16 cellular contexts compared by ENCODE assay signal in genomic region chr2:190841707-190842505, GRCh38. TPM values are rescaled to one million over a fixed set of nuclear protein-coding genes. Genes with fewer than 3 reads are reported as not detected.
DNase-seq lines count a peak whose midpoint lies in the region; ATAC-seq, FAIRE-seq and TF ChIP-seq lines count a peak whose summit lies in the region.
"Had no signal": no experiment of that assay in that cellular context is flagged by ENCODE, and none has a peak within 500 bp of the region (broad histone marks: within the 10 kb centered on the region; RNA-seq: fewer than 3 reads in every experiment).

No MANE protein-coding gene starts in this region.

- no peak overlapping the region for H2AFZ ChIP-seq in Karpas-422 (ENCODE audit: low read length)
- H2AFZ ChIP-seq in parathyroid adenoma = peak overlapping the region; percentile 56

- FAIRE-seq in D721Med (lab: Jason Lieb, UNC) = no peak

- H3K4me2 ChIP-seq in Karpas-422 (ENCODE audit: low read depth, low read length, poor library complexity, severe bottlenecking) (no peak overlapping the region), parathyroid adenoma (ENCODE audit: low read length) (no peak overlapping the region)
- H3K4me2 ChIP-seq: KMS-11 had no signal

- POLR2A ChIA-PET in activated CD4-positive, alpha-beta T cell treated with anti-CD3 and anti-CD28 coated beads for 36 hours (lab: Charles Lee) = no interaction called here

- H3K9me3 ChIP-seq in Karpas-422 (ENCODE audit: low read length) (no peaks in the 10 kb centered on the region), parathyroid adenoma (ENCODE audit: control insufficient read depth, low read length) (no peaks in the 10 kb centered on the region)
- H3K9me3 ChIP-seq: body of pancreas had no signal

- H3K9ac ChIP-seq in Karpas-422 (ENCODE audit: low read length) = no peak overlapping the region
- no peak overlapping the region for H3K9ac ChIP-seq in parathyroid adenoma
- H3K9ac ChIP-seq: KMS-11 had no signal

- DNase-seq in activated CD4-positive, alpha-beta T cell treated with anti-CD3 and anti-CD28 coated beads for 36 hours = no peak
- DNase-seq in activated CD4-positive, alpha-beta T cell treated with anti-CD3 and anti-CD28 coated beads for 1 hour = no peak
- DNase-seq in Karpas-422 (peak; percentile 24), cerebellum (ENCODE audit: low spot score) (peak; percentile 88), NCI-H2171 treated with DMSO at 0.1 percent for 48 hours (lab: John Stamatoyannopoulos, UW) (no peak), D721Med (ENCODE audit: insufficient read length, low spot score) (no peak)
- DNase-seq: activated CD8-positive, alpha-beta memory T cell treated with anti-CD3 and anti-CD28 coated beads for 24 hours; body of pancreas; DND-41; erythroblast; NCI-H2081 treated with DMSO at 0.1 percent for 48 hours; right cardiac atrium; T-helper 1 cell had no signal

- H4K20me1 ChIP-seq in Karpas-422 (ENCODE audit: insufficient read depth, low read depth, low read length) = no peaks in the 10 kb centered on the region

- H3K27me3 Mint-ChIP-seq in activated CD4-positive, alpha-beta T cell treated with anti-CD3 and anti-CD28 coated beads for 36 hours = no peaks in the 10 kb centered on the region

- no peak overlapping the region for H3K4me3 Mint-ChIP-seq in activated CD4-positive, alpha-beta T cell treated with anti-CD3 and anti-CD28 coated beads for 36 hours

- H3K4me1 ChIP-seq in Karpas-422 (ENCODE audit: low read length) = no peaks in the 10 kb centered on the region
- H3K4me1 ChIP-seq in parathyroid adenoma = peaks cover 25% of the 10 kb centered on the region

- H3K4me3 ChIP-seq in Karpas-422 (ENCODE audit: low read length) (no peak overlapping the region), parathyroid adenoma (ENCODE audit: low read depth, low read length) (no peak overlapping the region)
- H3K4me3 ChIP-seq: body of pancreas had no signal

- H3K9me2 ChIP-seq in Karpas-422 (replicated peaks; ENCODE audit: insufficient read depth, low read length) = no peaks in the 10 kb centered on the region

- no peaks in the 10 kb centered on the region for H3K9me3 Mint-ChIP-seq in activated CD4-positive, alpha-beta T cell treated with anti-CD3 and anti-CD28 coated beads for 36 hours (ENCODE audit: low read depth)

- peaks cover 8% of the 10 kb centered on the region for H3K36me3 Mint-ChIP-seq in activated CD4-positive, alpha-beta T cell treated with anti-CD3 and anti-CD28 coated beads for 36 hours (ENCODE audit: low read depth)

- intact Hi-C loops in activated CD4-positive, alpha-beta T cell treated with anti-CD3 and anti-CD28 coated beads for 36 hours (cut with DNase I, micrococcal nuclease) = loop anchor here (5.0 kb wide), 4 partner anchors 105 to 310 kb away; partner anchors contain the start of genes NEMP2 (in 1 of the 2) and STAT4 (in 1 of the 2)

- peak overlapping the region; percentile 40 for H3K27ac Mint-ChIP-seq in activated CD4-positive, alpha-beta T cell treated with anti-CD3 and anti-CD28 coated beads for 36 hours

- no peaks in the 10 kb centered on the region for H3K27me3 ChIP-seq in Karpas-422 (ENCODE audit: low read length)
- no peaks in the 10 kb centered on the region for H3K27me3 ChIP-seq in parathyroid adenoma (ENCODE audit: control insufficient read depth, insufficient read depth, low read length)
- H3K27me3 ChIP-seq: body of pancreas had no signal

- no peak overlapping the region for H3K27ac ChIP-seq in Karpas-422 (ENCODE audit: low read length)
- H3K27ac ChIP-seq in parathyroid adenoma = peak overlapping the region; percentile 53
- H3K27ac ChIP-seq: body of pancreas, KMS-11 had no signal

- TF ChIP-seq CTCF in parathyroid adenoma (IDR thresholded peaks at IDR 0.05) = no peak
- no peak for TF ChIP-seq CTCF in D721Med (IDR thresholded peaks at IDR 0.05; ENCODE audit: insufficient read depth, missing control alignments)

- peak; percentile 18 for ATAC-seq in activated CD4-positive, alpha-beta T cell treated with anti-CD3 and anti-CD28 coated beads for 36 hours
- no peak for ATAC-seq in GM21737 (IDR thresholded peaks at IDR 0.05; ENCODE audit: unreplicated experiment)
- ATAC-seq: body of pancreas, right cardiac atrium had no signal

- CTCF ChIA-PET in activated CD4-positive, alpha-beta T cell treated with anti-CD3 and anti-CD28 coated beads for 36 hours (lab: Charles Lee) = interaction anchor here (0.6 kb wide), 2 partner anchors 9 to 677 kb away, joined by 3 read pairs; no protein-coding TSS in a partner anchor

- no peaks in the 10 kb centered on the region for H3K79me2 ChIP-seq in Karpas-422 (ENCODE audit: low read length)
- H3K79me2 ChIP-seq in parathyroid adenoma = no peaks in the 10 kb centered on the region

- H3K4me1 Mint-ChIP-seq in activated CD4-positive, alpha-beta T cell treated with anti-CD3 and anti-CD28 coated beads for 36 hours = peaks cover 53% of the 10 kb centered on the region

- H3K36me3 ChIP-seq in Karpas-422 (ENCODE audit: insufficient read depth, low read length) (no peaks in the 10 kb centered on the region), parathyroid adenoma (ENCODE audit: control insufficient read depth, insufficient read depth, low read length) (no peaks in the 10 kb centered on the region)

RNA-seq across cellular contexts. Expression of gene GLS, which starts 38.7 kb away (rescaled TPM):
- 100 to 1,000 TPM; 136 to 242 TPM for total RNA-seq in activated CD4-positive, alpha-beta T cell treated with anti-CD3 and anti-CD28 coated beads for 36 hours
- 159 and 283 TPM in 2 replicates for total RNA-seq in Karpas-422 (2014; rRNA removed; shearing (Covaris generic); ENCODE audit: low replicate concordance)
- 145 TPM for total RNA-seq in cerebellum

Comparison
In these comparisons a context has a peak if more than half of its experiments do, and no peak if none do; other contexts are left out.
1. DNase-seq: peak in Karpas-422 (single experiment) and cerebellum (single experiment); none in activated CD4-positive, alpha-beta T cell treated with anti-CD3 and anti-CD28 coated beads for 36 hours (single experiment), activated CD4-positive, alpha-beta T cell treated with anti-CD3 and anti-CD28 coated beads for 1 hour (single experiment), NCI-H2171 treated with DMSO at 0.1 percent for 48 hours (single experiment) and D721Med (single experiment).